Comparison of ENCODE assay signal across 10 cellular contexts in the genomic region with DNA sequence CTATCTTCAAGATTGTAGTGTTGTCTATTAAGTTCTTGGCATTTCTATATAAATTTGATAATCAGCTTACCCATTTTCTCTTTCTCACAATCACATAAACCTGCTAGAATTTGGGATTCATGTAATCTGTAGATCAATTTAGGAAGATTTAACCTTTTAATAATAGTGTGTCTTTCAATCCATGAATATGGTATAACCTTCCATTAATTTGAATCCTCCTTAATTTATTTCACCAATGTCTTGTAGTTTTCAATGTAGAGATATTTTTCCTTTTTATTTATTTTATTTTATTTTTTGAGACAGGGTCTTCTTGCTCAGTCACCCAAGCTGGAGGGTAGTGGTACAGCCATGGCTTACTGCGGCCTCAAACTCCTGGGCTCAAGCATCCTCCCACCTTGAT.
"Had no signal": no experiment of that assay in that cellular context is flagged by ENCODE, and none has a peak within 500 bp of the region (broad histone marks: within the 10 kb centered on the region; RNA-seq: fewer than 3 reads in every experiment).

No MANE protein-coding gene starts in this region.

- H2AFZ ChIP-seq: GM23248, GM23338 had no signal

- DNase-seq: GM23248, GOT3, H7, H9, HCEC 1CT, HFFc6 had no signal

- H3K27ac ChIP-seq: GM23248 had no signal

- ATAC-seq: GM23338, HCT116 had no signal

- H3K9me3 ChIP-seq: HAP-1 had no signal

- H3K9ac ChIP-seq: GM23248 had no signal

- H3K4me2 ChIP-seq: GM23338 had no signal

- H3K4me1 ChIP-seq: HAP-1 had no signal

- H3K4me3 ChIP-seq: GM23248, GM23338, HAP-1 had no signal

- FAIRE-seq: H1 had no signal
